In genomic region chr10:63114031-63114814, GRCh38 we compare ENCODE assay signal across 1 cellular context.
TF ChIP-seq lines count a peak whose summit lies in the region.

No MANE protein-coding gene starts in this region.

TF ChIP-seq in HepG2, 621 proteins besides CTCF, POLR2A, EP300 and RAD21 (continued from another document and continues in another):
- TF ChIP-seq SNAPC4 (CRISPR knock-in tag; IDR thresholded peaks at IDR 0.05): no peak
- TF ChIP-seq BORCS8-MEF2B (CRISPR knock-in tag; IDR thresholded peaks at IDR 0.05): no peak
- no peak for TF ChIP-seq ZSCAN12 (CRISPR knock-in tag; IDR thresholded peaks at IDR 0.05)
- TF ChIP-seq FOXK1 (CRISPR knock-in tag; IDR thresholded peaks at IDR 0.05; ENCODE audit: borderline replicate concordance, low read depth): peak; percentile 98; the same call in 1 of the 2 replicates
- TF ChIP-seq MBNL3 (CRISPR knock-in tag; conservative IDR thresholded peaks at IDR 0.05): no peak
- no peak for TF ChIP-seq LCORL (IDR thresholded peaks at IDR 0.05)
- TF ChIP-seq LCORL (CRISPR knock-in tag; IDR thresholded peaks at IDR 0.05): peak; percentile 65; the same call in 1 of the 2 replicates
- TF ChIP-seq ZNF264 (CRISPR knock-in tag; IDR thresholded peaks at IDR 0.05): no peak
- TF ChIP-seq ZBTB2 (CRISPR knock-in tag; IDR thresholded peaks at IDR 0.05; ENCODE audit: low read depth): no peak
- TF ChIP-seq, protein P1, sequence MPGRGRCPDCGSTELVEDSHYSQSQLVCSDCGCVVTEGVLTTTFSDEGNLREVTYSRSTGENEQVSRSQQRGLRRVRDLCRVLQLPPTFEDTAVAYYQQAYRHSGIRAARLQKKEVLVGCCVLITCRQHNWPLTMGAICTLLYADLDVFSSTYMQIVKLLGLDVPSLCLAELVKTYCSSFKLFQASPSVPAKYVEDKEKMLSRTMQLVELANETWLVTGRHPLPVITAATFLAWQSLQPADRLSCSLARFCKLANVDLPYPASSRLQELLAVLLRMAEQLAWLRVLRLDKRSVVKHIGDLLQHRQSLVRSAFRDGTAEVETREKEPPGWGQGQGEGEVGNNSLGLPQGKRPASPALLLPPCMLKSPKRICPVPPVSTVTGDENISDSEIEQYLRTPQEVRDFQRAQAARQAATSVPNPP (CRISPR knock-in tag; IDR thresholded peaks at IDR 0.05): no peak
- TF ChIP-seq BRCA1 (CRISPR knock-in tag; IDR thresholded peaks at IDR 0.05): no peak
- TF ChIP-seq MED8 (CRISPR knock-in tag; IDR thresholded peaks at IDR 0.05; ENCODE audit: insufficient replicate concordance): no peak
- TF ChIP-seq, protein P2, sequence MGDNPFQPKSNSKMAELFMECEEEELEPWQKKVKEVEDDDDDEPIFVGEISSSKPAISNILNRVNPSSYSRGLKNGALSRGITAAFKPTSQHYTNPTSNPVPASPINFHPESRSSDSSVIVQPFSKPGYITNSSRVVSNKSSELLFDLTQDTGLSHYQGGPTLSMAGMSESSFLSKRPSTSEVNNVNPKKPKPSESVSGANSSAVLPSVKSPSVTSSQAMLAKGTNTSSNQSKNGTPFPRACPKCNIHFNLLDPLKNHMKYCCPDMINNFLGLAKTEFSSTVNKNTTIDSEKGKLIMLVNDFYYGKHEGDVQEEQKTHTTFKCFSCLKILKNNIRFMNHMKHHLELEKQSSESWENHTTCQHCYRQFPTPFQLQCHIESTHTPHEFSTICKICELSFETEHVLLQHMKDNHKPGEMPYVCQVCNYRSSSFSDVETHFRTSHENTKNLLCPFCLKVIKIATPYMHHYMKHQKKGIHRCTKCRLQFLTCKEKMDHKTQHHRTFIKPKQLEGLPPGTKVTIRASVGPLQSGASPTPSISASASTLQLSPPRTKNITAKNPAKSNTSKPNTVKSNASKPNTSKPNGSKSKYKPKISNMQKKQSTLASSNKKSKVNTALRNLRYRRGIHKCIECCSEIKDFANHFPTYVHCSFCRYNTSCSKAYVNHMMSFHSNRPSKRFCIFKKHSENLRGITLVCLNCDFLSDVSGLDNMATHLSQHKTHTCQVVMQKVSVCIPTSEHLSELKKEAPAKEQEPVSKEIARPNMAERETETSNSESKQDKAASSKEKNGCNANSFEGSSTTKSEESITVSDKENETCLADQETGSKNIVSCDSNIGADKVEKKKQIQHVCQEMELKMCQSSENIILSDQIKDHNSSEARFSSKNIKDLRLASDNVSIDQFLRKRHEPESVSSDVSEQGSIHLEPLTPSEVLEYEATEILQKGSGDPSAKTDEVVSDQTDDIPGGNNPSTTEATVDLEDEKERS (CRISPR knock-in tag; IDR thresholded peaks at IDR 0.05): no peak
- TF ChIP-seq ZKSCAN8 (CRISPR knock-in tag; IDR thresholded peaks at IDR 0.05; ENCODE audit: borderline replicate concordance): no peak
- TF ChIP-seq PBX3 (CRISPR knock-in tag; IDR thresholded peaks at IDR 0.05; ENCODE audit: borderline replicate concordance): no peak
- no peak for TF ChIP-seq ZNF776 (CRISPR knock-in tag; IDR thresholded peaks at IDR 0.05)
- no peak for TF ChIP-seq ZNF18 (CRISPR knock-in tag; IDR thresholded peaks at IDR 0.05; ENCODE audit: insufficient replicate concordance)
- TF ChIP-seq ZNF512 (CRISPR knock-in tag; IDR thresholded peaks at IDR 0.05): no peak
- TF ChIP-seq GZF1 (CRISPR knock-in tag; IDR thresholded peaks at IDR 0.05): no peak
- TF ChIP-seq SYNCRIP (IDR thresholded peaks at IDR 0.05; ENCODE audit: insufficient read depth, low read depth, low read length): no peak
- TF ChIP-seq ZNF530 (CRISPR knock-in tag; IDR thresholded peaks at IDR 0.05; ENCODE audit: low read depth): no peak
- TF ChIP-seq ZNF280B (CRISPR knock-in tag; IDR thresholded peaks at IDR 0.05; ENCODE audit: borderline replicate concordance): no peak
- TF ChIP-seq ZNF710 (CRISPR knock-in tag; IDR thresholded peaks at IDR 0.05; ENCODE audit: borderline replicate concordance): peak; percentile 69; the same call in 1 of the 2 replicates
- TF ChIP-seq PAWR (CRISPR knock-in tag; IDR thresholded peaks at IDR 0.05; ENCODE audit: borderline replicate concordance): no peak
- peak; percentile 89 for TF ChIP-seq ZSCAN9 (CRISPR knock-in tag; IDR thresholded peaks at IDR 0.05; ENCODE audit: borderline replicate concordance)
- TF ChIP-seq IKZF1 (IDR thresholded peaks at IDR 0.05): no peak
- 0 out of 2 replicates have a peak, but pooled peaks have one; percentile 41 for TF ChIP-seq POGZ (CRISPR knock-in tag; IDR thresholded peaks at IDR 0.05)
- no peak for TF ChIP-seq MYC (CRISPR knock-in tag; IDR thresholded peaks at IDR 0.05; ENCODE audit: borderline replicate concordance)
- no peak for TF ChIP-seq ARHGAP35 (CRISPR knock-in tag; IDR thresholded peaks at IDR 0.05; ENCODE audit: borderline replicate concordance)
- no peak for TF ChIP-seq ZNF3 (CRISPR knock-in tag; IDR thresholded peaks at IDR 0.05)
- TF ChIP-seq, protein P3, sequence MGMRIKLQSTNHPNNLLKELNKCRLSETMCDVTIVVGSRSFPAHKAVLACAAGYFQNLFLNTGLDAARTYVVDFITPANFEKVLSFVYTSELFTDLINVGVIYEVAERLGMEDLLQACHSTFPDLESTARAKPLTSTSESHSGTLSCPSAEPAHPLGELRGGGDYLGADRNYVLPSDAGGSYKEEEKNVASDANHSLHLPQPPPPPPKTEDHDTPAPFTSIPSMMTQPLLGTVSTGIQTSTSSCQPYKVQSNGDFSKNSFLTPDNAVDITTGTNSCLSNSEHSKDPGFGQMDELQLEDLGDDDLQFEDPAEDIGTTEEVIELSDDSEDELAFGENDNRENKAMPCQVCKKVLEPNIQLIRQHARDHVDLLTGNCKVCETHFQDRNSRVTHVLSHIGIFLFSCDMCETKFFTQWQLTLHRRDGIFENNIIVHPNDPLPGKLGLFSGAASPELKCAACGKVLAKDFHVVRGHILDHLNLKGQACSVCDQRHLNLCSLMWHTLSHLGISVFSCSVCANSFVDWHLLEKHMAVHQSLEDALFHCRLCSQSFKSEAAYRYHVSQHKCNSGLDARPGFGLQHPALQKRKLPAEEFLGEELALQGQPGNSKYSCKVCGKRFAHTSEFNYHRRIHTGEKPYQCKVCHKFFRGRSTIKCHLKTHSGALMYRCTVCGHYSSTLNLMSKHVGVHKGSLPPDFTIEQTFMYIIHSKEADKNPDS (CRISPR knock-in tag; IDR thresholded peaks at IDR 0.05): no peak
- TF ChIP-seq HNRNPK (IDR thresholded peaks at IDR 0.05; ENCODE audit: low read depth, low read length, poor library complexity, severe bottlenecking): no peak
- peak; percentile 63; the same call in 1 of the 2 replicates for TF ChIP-seq SOX5 (CRISPR knock-in tag; IDR thresholded peaks at IDR 0.05; ENCODE audit: borderline replicate concordance)
